In genomic region chr15:65184305-65184943, GRCh38 we compare ENCODE assay signal across 8 cellular contexts. TPM values are rescaled to one million over a fixed set of nuclear protein-coding genes. Genes with fewer than 3 reads are reported as not detected.
DNase-seq lines count a peak whose midpoint lies in the region; TF ChIP-seq lines count a peak whose summit lies in the region.

No MANE protein-coding gene starts in this region.

- CTCF ChIA-PET in activated CD4-positive, alpha-beta memory T cell treated with anti-CD3 and anti-CD28 coated beads, Interleukin-2, amount 10 ng/mL, durations not matched to agents 7 days and 5 days (lab: Charles Lee) = interaction anchor here (4.0 kb wide), 1 partner anchor 113 kb away, joined by 26 read pairs; no protein-coding TSS in a partner anchor

- H3K27me3 Mint-ChIP-seq in activated CD4-positive, alpha-beta memory T cell treated with anti-CD3 and anti-CD28 coated beads, Interleukin-2, amount 10 ng/mL, durations not matched to agents 7 days and 5 days = peaks cover 2% of the 10 kb centered on the region

- no peaks in the 10 kb centered on the region for H3K4me1 ChIP-seq in endocrine pancreas (ENCODE audit: control insufficient read depth, insufficient read depth, low read length)

- POLR2A ChIA-PET in activated CD4-positive, alpha-beta memory T cell treated with anti-CD3 and anti-CD28 coated beads, Interleukin-2, amount 10 ng/mL, durations not matched to agents 7 days and 5 days (lab: Charles Lee) = interaction anchor here (1.0 to 4.6 kb wide), 9 partner anchors 50 to 291 kb away, joined by 3 to 60 read pairs (median 11); partner anchors contain the start of genes PARP16, PDCD7, RNU5A-1 and RNU5B-1

- H3K4me3 ChIP-seq in GM06990 (replicated peaks; ENCODE audit: low read depth, low read length) (peak overlapping the region; percentile 99), endocrine pancreas (ENCODE audit: control insufficient read depth, insufficient read depth, low read length) (peak overlapping the region; percentile 84)

- peak overlapping the region; percentile 85 for H3K9ac ChIP-seq in endocrine pancreas (ENCODE audit: control insufficient read depth, insufficient read depth, low read length)

- H3K36me3 ChIP-seq in GM06990 (ENCODE audit: control insufficient read depth, insufficient read depth, low read length) (no peaks in the 10 kb centered on the region), endocrine pancreas (ENCODE audit: control insufficient read depth, insufficient read depth, low read length) (no peaks in the 10 kb centered on the region)

- no peak for TF ChIP-seq CTCF in GM06990 (IDR thresholded peaks at IDR 0.05; ENCODE audit: insufficient read depth, low read length, poor library complexity, severe bottlenecking)

- peak overlapping the region; percentile 90 for H3K4me3 Mint-ChIP-seq in activated CD4-positive, alpha-beta memory T cell treated with anti-CD3 and anti-CD28 coated beads, Interleukin-2, amount 10 ng/mL, durations not matched to agents 7 days and 5 days

- peaks cover 19% of the 10 kb centered on the region for H3K36me3 Mint-ChIP-seq in activated CD4-positive, alpha-beta memory T cell treated with anti-CD3 and anti-CD28 coated beads, Interleukin-2, amount 10 ng/mL, durations not matched to agents 7 days and 5 days (ENCODE audit: low read depth)

- peak overlapping the region; percentile 83 for H3K27ac Mint-ChIP-seq in activated CD4-positive, alpha-beta memory T cell treated with anti-CD3 and anti-CD28 coated beads, Interleukin-2, amount 10 ng/mL, durations not matched to agents 7 days and 5 days

- no peaks in the 10 kb centered on the region for H3K27me3 ChIP-seq in GM06990 (replicated peaks; ENCODE audit: control insufficient read depth, insufficient read depth, low read length)
- H3K27me3 ChIP-seq in endocrine pancreas (ENCODE audit: control insufficient read depth, insufficient read depth, low read length) = no peaks in the 10 kb centered on the region

- H3K4me1 Mint-ChIP-seq in activated CD4-positive, alpha-beta memory T cell treated with anti-CD3 and anti-CD28 coated beads, Interleukin-2, amount 10 ng/mL, durations not matched to agents 7 days and 5 days = peaks cover 24% of the 10 kb centered on the region

- DNase-seq in GM06990 (ENCODE audit: extremely low read depth, insufficient read length) (peak; percentile 73), HCEC 1CT (peak; percentile 62), NAMALWA (ENCODE audit: low spot score) (peak; percentile 81), midbrain (lab: John Stamatoyannopoulos, UW) (peak; percentile 51), DMS153 treated with DMSO at 0.1 percent for 48 hours (lab: John Stamatoyannopoulos, UW; ENCODE audit: unreplicated experiment) (no peak)
- peak; percentile 53 for DNase-seq in activated CD4-positive, alpha-beta memory T cell treated with anti-CD3 and anti-CD28 coated beads, Interleukin-2, amount 10 ng/mL, durations not matched to agents 7 days and 5 days
- DNase-seq in stimulated activated naive CD4-positive, alpha-beta T cell (lab: John Stamatoyannopoulos, UW) = peak in 4 of 6 experiments; percentile 22 to 54 (median 35)

- H3K9me3 Mint-ChIP-seq in activated CD4-positive, alpha-beta memory T cell treated with anti-CD3 and anti-CD28 coated beads, Interleukin-2, amount 10 ng/mL, durations not matched to agents 7 days and 5 days = no peaks in the 10 kb centered on the region

- H3K9me3 ChIP-seq in endocrine pancreas (ENCODE audit: control insufficient read depth, low read length) = no peaks in the 10 kb centered on the region

RNA-seq across cellular contexts. Expression of gene CLPX, which starts 0.7 kb away (rescaled TPM):
- 10 to 100 TPM; 48.5 to 57.8 TPM for total RNA-seq in activated CD4-positive, alpha-beta memory T cell treated with anti-CD3 and anti-CD28 coated beads, Interleukin-2, amount 10 ng/mL, durations not matched to agents 7 days and 5 days

RNA-seq across cellular contexts. Expression of gene CILP, which starts 26.8 kb away (rescaled TPM):
- not detected for total RNA-seq in activated CD4-positive, alpha-beta memory T cell treated with anti-CD3 and anti-CD28 coated beads, Interleukin-2, amount 10 ng/mL, durations not matched to agents 7 days and 5 days

RNA-seq across cellular contexts. Expression of gene PDCD7, which starts 50.8 kb away (rescaled TPM):
- total RNA-seq in activated CD4-positive, alpha-beta memory T cell treated with anti-CD3 and anti-CD28 coated beads, Interleukin-2, amount 10 ng/mL, durations not matched to agents 7 days and 5 days = 10 to 100 TPM; 37.8 to 38.9 TPM
